In the genomic region with DNA sequence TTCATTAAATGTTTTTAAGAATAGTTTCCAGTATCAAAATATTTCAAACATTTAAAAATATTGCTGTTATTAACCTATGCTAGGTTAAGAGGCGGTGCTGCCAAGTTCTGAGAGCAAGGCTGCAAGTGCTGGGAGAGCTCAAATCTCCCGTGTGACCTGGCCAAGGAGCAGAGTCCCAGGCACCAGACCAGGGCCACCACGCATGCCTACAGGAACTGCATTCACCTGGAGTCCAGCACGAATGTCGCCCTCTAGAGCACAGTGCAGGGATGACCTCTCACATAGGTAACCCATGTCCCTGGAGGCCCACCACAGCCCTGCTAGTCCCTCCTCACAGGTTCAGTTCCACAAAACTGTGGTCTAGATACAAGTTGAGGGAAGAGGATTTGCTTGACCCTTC, we compare ENCODE assay signal across 9 cellular contexts.
A peak's percentile ranks its signal among the peaks of the same experiment; 100 is the strongest.
DNase-seq lines count a peak whose midpoint lies in the region; ATAC-seq and TF ChIP-seq lines count a peak whose summit lies in the region.
"Had no signal": no experiment of that assay in that cellular context is flagged by ENCODE, and none has a peak within 500 bp of the region (broad histone marks: within the 10 kb centered on the region; RNA-seq: fewer than 3 reads in every experiment).

No MANE protein-coding gene starts in this region.

- H3K9me3 Mint-ChIP-seq in activated CD4-positive, alpha-beta T cell treated with anti-CD3 and anti-CD28 coated beads, Interleukin-2, amount 10 ng/mL, durations not matched to agents 24 days and 14 days: no peaks in the 10 kb centered on the region

- TF ChIP-seq POLR2A in upper lobe of left lung (IDR thresholded peaks at IDR 0.05): no peak

- peak; percentile 58 for DNase-seq in activated CD4-positive, alpha-beta T cell treated with anti-CD3 and anti-CD28 coated beads, Interleukin-2, amount 10 ng/mL, durations not matched to agents 24 days and 14 days
- DNase-seq in activated CD4-positive, alpha-beta T cell treated with anti-CD3 and anti-CD28 coated beads, Interleukin-2, amount 50 U/mL, for 1 hour: no peak
- DNase-seq in mammary epithelial cell (no peak), upper lobe of left lung (no peak), NCI-H1105 treated with DMSO at 0.1 percent for 48 hours (lab: John Stamatoyannopoulos, UW) (no peak), T-helper 1 cell (no peak)

- H3K79me2 ChIP-seq in mammary epithelial cell (ENCODE audit: insufficient read depth, low read length): no peaks in the 10 kb centered on the region

- no peaks in the 10 kb centered on the region for H3K27me3 Mint-ChIP-seq in activated CD4-positive, alpha-beta T cell treated with anti-CD3 and anti-CD28 coated beads, Interleukin-2, amount 10 ng/mL, durations not matched to agents 24 days and 14 days

- no peak overlapping the region for H3K4me3 ChIP-seq in mammary epithelial cell (replicated peaks in 1 of 3; ENCODE audit: insufficient read depth in 1 of 3, low read depth in 2 of 3, low read length in 3 of 3)
- no peak overlapping the region for H3K4me3 ChIP-seq in upper lobe of left lung

- BruUV-seq in mammary epithelial cell (replicated peaks; lab: Mats Ljungman, UMichigan): no TSS peak

- in situ Hi-C loops in mammary epithelial cell (cut with MboI; ENCODE audit: low sequenced_read_pairs in 2 of 2): no loop called here

- TF ChIP-seq EP300 in upper lobe of left lung (IDR thresholded peaks at IDR 0.05): no peak

- H3K4me3 Mint-ChIP-seq in activated CD4-positive, alpha-beta T cell treated with anti-CD3 and anti-CD28 coated beads, Interleukin-2, amount 10 ng/mL, durations not matched to agents 24 days and 14 days: no peak overlapping the region
- H3K4me3 Mint-ChIP-seq: nephron had no signal

- H3K4me1 Mint-ChIP-seq in activated CD4-positive, alpha-beta T cell treated with anti-CD3 and anti-CD28 coated beads, Interleukin-2, amount 10 ng/mL, durations not matched to agents 24 days and 14 days: peaks cover 3% of the 10 kb centered on the region
- H3K4me1 Mint-ChIP-seq: nephron had no signal

- CTCF ChIA-PET in mammary epithelial cell (lab: Charles Lee; ENCODE audit: low non-redundant PET): no interaction called here

- TF ChIP-seq CTCF in mammary epithelial cell (conservative IDR thresholded peaks at IDR 0.05 in 1 of 2, IDR thresholded peaks at IDR 0.05 in 1 of 2; ENCODE audit: extremely low read depth in 1 of 2, insufficient read depth in 1 of 2, low read depth in 1 of 2, low read length in 2 of 2): peak; percentile 48 to 64
- peak in 4 of 6 experiments; percentile 16 to 22 (median 21) for TF ChIP-seq CTCF in upper lobe of left lung (IDR thresholded peaks at IDR 0.05)

- H3K4me2 ChIP-seq in mammary epithelial cell (ENCODE audit: insufficient read depth, low read depth, low read length): no peak overlapping the region

- no peak overlapping the region for H3K9ac ChIP-seq in mammary epithelial cell (ENCODE audit: insufficient read depth, low read length)

- 41% methylated on average over 4 of the region's 5 CpGs for WGBS in mammary epithelial cell (ENCODE audit: low coverage, missing lambda C conversion rate)
- WGBS in upper lobe of left lung, 2 donors: 61 to 65% methylated on average over 5 of the region's 5 CpGs

- no peak overlapping the region for H2AFZ ChIP-seq in mammary epithelial cell (ENCODE audit: low read depth, low read length)

- no peaks in the 10 kb centered on the region for H3K27me3 ChIP-seq in mammary epithelial cell (ENCODE audit: insufficient read depth, low read length)
- H3K27me3 ChIP-seq in upper lobe of left lung: no peaks in the 10 kb centered on the region

- dilution Hi-C loops in mammary epithelial cell (cut with HindIII; ENCODE audit: low sequenced_read_pairs): no loop called here

- no peaks in the 10 kb centered on the region for H3K4me1 ChIP-seq in mammary epithelial cell (ENCODE audit: insufficient read depth, low read length)
- H3K4me1 ChIP-seq in upper lobe of left lung: no peaks in the 10 kb centered on the region

- intact Hi-C loops in activated CD4-positive, alpha-beta T cell treated with anti-CD3 and anti-CD28 coated beads, Interleukin-2, amount 10 ng/mL, durations not matched to agents 24 days and 14 days (cut with micrococcal nuclease): no loop called here
- intact Hi-C loops in mammary epithelial cell (cut with micrococcal nuclease): no loop called here

- no peak overlapping the region for H3K27ac Mint-ChIP-seq in activated CD4-positive, alpha-beta T cell treated with anti-CD3 and anti-CD28 coated beads, Interleukin-2, amount 10 ng/mL, durations not matched to agents 24 days and 14 days
- H3K27ac Mint-ChIP-seq: nephron had no signal

- peak; percentile 82 for ATAC-seq in GM21423 (IDR thresholded peaks at IDR 0.05; ENCODE audit: unreplicated experiment)
- ATAC-seq in HG03571 (IDR thresholded peaks at IDR 0.05; ENCODE audit: unreplicated experiment): peak; percentile 71
- no peak for ATAC-seq in upper lobe of left lung (ENCODE audit: low FRiP score in 2 of 2)

- H3K36me3 ChIP-seq in mammary epithelial cell (ENCODE audit: insufficient read depth, low read length) (no peaks in the 10 kb centered on the region), upper lobe of left lung (no peaks in the 10 kb centered on the region)

- no peaks in the 10 kb centered on the region for H3K9me3 ChIP-seq in mammary epithelial cell (replicated peaks; ENCODE audit: insufficient read depth, low read length)
- peaks cover 0 to 12% (median 0%) of the 10 kb centered on the region in 4 donors for H3K9me3 ChIP-seq in upper lobe of left lung

- H3K36me3 Mint-ChIP-seq in activated CD4-positive, alpha-beta T cell treated with anti-CD3 and anti-CD28 coated beads, Interleukin-2, amount 10 ng/mL, durations not matched to agents 24 days and 14 days (ENCODE audit: low read depth): no peaks in the 10 kb centered on the region

- H4K20me1 ChIP-seq in mammary epithelial cell (ENCODE audit: insufficient read depth, low read length): no peaks in the 10 kb centered on the region

- H3K27ac ChIP-seq in mammary epithelial cell (ENCODE audit: insufficient read depth, low read depth, low read length): no peak overlapping the region
- H3K27ac ChIP-seq in upper lobe of left lung: no peak overlapping the region

Comparison
In these comparisons a context has a peak if more than half of its experiments do, and no peak if none do; other contexts are left out.
1. ATAC-seq: peak in GM21423 (single experiment) and HG03571 (single experiment); none in upper lobe of left lung (0 of 2).